ENCODE assay signal across 9 cellular contexts in genomic region chr20:3796477-3797225, GRCh38. TPM values are rescaled to one million over a fixed set of nuclear protein-coding genes. Genes with fewer than 3 reads are reported as not detected.
A peak's percentile ranks its signal among the peaks of the same experiment; 100 is the strongest.
DNase-seq lines count a peak whose midpoint lies in the region; ATAC-seq and TF ChIP-seq lines count a peak whose summit lies in the region.
"Had no signal": no experiment of that assay in that cellular context is flagged by ENCODE, and none has a peak within 500 bp of the region (broad histone marks: within the 10 kb centered on the region; RNA-seq: fewer than 3 reads in every experiment).

No MANE protein-coding gene starts in this region.

- H3K9me3 ChIP-seq in CD8-positive, alpha-beta memory T cell (ENCODE audit: low read length), result no peaks in the 10 kb centered on the region
- no peaks in the 10 kb centered on the region for H3K9me3 ChIP-seq in iPS-18a (ENCODE audit: control insufficient read depth, low read depth, low read length)
- H3K9me3 ChIP-seq in subcutaneous abdominal adipose tissue (ENCODE audit: control insufficient read depth in 5 of 5, low read length in 5 of 5), result no peaks in the 10 kb centered on the region

- DNase-seq in CD8-positive, alpha-beta memory T cell, result peak in 1 of 5 donors; percentile 40
- no peak for DNase-seq in activated CD8-positive, alpha-beta T cell treated with anti-CD3 and anti-CD28 coated beads for 36 hours
- no peak for DNase-seq in RKO (ENCODE audit: low spot score)

- no peaks in the 10 kb centered on the region for H3K9me3 Mint-ChIP-seq in CD8-positive, alpha-beta memory T cell
- no peaks in the 10 kb centered on the region for H3K9me3 Mint-ChIP-seq in activated CD8-positive, alpha-beta T cell treated with anti-CD3 and anti-CD28 coated beads for 36 hours

- H3K4me3 Mint-ChIP-seq in CD8-positive, alpha-beta memory T cell, result peak overlapping the region; percentile 94 to 100 (median 98)
- peak overlapping the region; percentile 99 for H3K4me3 Mint-ChIP-seq in activated CD8-positive, alpha-beta T cell treated with anti-CD3 and anti-CD28 coated beads for 36 hours

- TF ChIP-seq CTCF in activated CD8-positive, alpha-beta T cell treated with anti-CD3 and anti-CD28 coated beads for 36 hours (IDR thresholded peaks at IDR 0.05), result no peak

- peaks cover 0 to 3% of the 10 kb centered on the region in 2 donors for H3K27me3 Mint-ChIP-seq in CD8-positive, alpha-beta memory T cell
- no peaks in the 10 kb centered on the region for H3K27me3 Mint-ChIP-seq in activated CD8-positive, alpha-beta T cell treated with anti-CD3 and anti-CD28 coated beads for 36 hours

- peaks cover 46% of the 10 kb centered on the region for H3K4me1 ChIP-seq in CD8-positive, alpha-beta memory T cell (ENCODE audit: insufficient read depth, low read length)
- H3K4me1 ChIP-seq in iPS-18a (ENCODE audit: control insufficient read depth, low read depth, low read length), result peaks cover 34% of the 10 kb centered on the region
- peaks cover 0 to 36% (median 17%) of the 10 kb centered on the region in 5 donors for H3K4me1 ChIP-seq in subcutaneous abdominal adipose tissue (ENCODE audit: control insufficient read depth in 5 of 5, insufficient read depth in 5 of 5, low read length in 5 of 5)

- CTCF ChIA-PET in CD8-positive, alpha-beta memory T cell (lab: Charles Lee), result interaction anchor here (1.5 to 3.5 kb wide), 5 partner anchors 11 to 24 kb away, joined by 4 to 44 read pairs (median 10); partner anchors contain the start of genes AP5S1, CENPB and SPEF1
- CTCF ChIA-PET in activated CD8-positive, alpha-beta T cell treated with anti-CD3 and anti-CD28 coated beads for 36 hours (lab: Charles Lee), result interaction anchor here (1.2 to 1.8 kb wide), 5 partner anchors 9 to 24 kb away, joined by 3 to 9 read pairs (median 4); partner anchors contain the start of genes AP5S1 and CENPB

- H3K4me1 Mint-ChIP-seq in CD8-positive, alpha-beta memory T cell, result peaks cover 41 to 55% (median 52%) of the 10 kb centered on the region in 3 donors
- H3K4me1 Mint-ChIP-seq in activated CD8-positive, alpha-beta T cell treated with anti-CD3 and anti-CD28 coated beads for 36 hours (ENCODE audit: low read depth), result peaks cover 49% of the 10 kb centered on the region

- H3K27me3 ChIP-seq in CD8-positive, alpha-beta memory T cell (ENCODE audit: insufficient read depth, low read length, poor library complexity, severe bottlenecking), result no peaks in the 10 kb centered on the region
- H3K27me3 ChIP-seq in iPS-18a (ENCODE audit: control insufficient read depth, insufficient read depth, low read length) (no peaks in the 10 kb centered on the region), subcutaneous abdominal adipose tissue (ENCODE audit: control insufficient read depth in 5 of 5, insufficient read depth in 4 of 5, low read length in 5 of 5) (no peaks in the 10 kb centered on the region)

- peak overlapping the region; percentile 87 to 99 (median 94) for H3K27ac Mint-ChIP-seq in CD8-positive, alpha-beta memory T cell
- peak overlapping the region; percentile 93 for H3K27ac Mint-ChIP-seq in activated CD8-positive, alpha-beta T cell treated with anti-CD3 and anti-CD28 coated beads for 36 hours

- H3K9ac ChIP-seq in iPS-18a (ENCODE audit: low read length) (peak overlapping the region; percentile 50), subcutaneous abdominal adipose tissue (ENCODE audit: low read length in 5 of 5) (peak overlapping the region in 2 of 5 donors; percentile 39 to 59)

- POLR2A ChIA-PET in CD8-positive, alpha-beta memory T cell (lab: Charles Lee), result interaction anchor here (1.1 to 2.1 kb wide), 7 partner anchors 10 to 29 kb away, joined by 3 to 20 read pairs (median 9); partner anchors contain the start of genes ADISSP, AP5S1 and CENPB
- POLR2A ChIA-PET in activated CD8-positive, alpha-beta T cell treated with anti-CD3 and anti-CD28 coated beads for 36 hours (lab: Charles Lee), result interaction anchor here (0.6 to 2.1 kb wide), 9 partner anchors 9 to 49 kb away, joined by 3 to 10 read pairs (median 3); partner anchors contain the start of genes AP5S1 and CENPB

- H3K27ac ChIP-seq in CD8-positive, alpha-beta memory T cell (ENCODE audit: low read depth, low read length), result peak overlapping the region; percentile 60
- H3K27ac ChIP-seq in iPS-18a (ENCODE audit: low read length) (no peak overlapping the region), subcutaneous abdominal adipose tissue (ENCODE audit: low read depth, low read length) (no peak overlapping the region)

- H3K4me3 ChIP-seq in CD8-positive, alpha-beta memory T cell (ENCODE audit: low read length), result peak overlapping the region; percentile 88
- peak overlapping the region; percentile 86 for H3K4me3 ChIP-seq in iPS-18a (ENCODE audit: low read length)
- H3K4me3 ChIP-seq in subcutaneous abdominal adipose tissue (ENCODE audit: low read depth in 1 of 5, low read length in 5 of 5), result peak overlapping the region; percentile 48 to 90 (median 63)

- intact Hi-C loops in activated CD8-positive, alpha-beta T cell treated with anti-CD3 and anti-CD28 coated beads for 36 hours (cut with micrococcal nuclease), result no loop called here

- H3K36me3 ChIP-seq in CD8-positive, alpha-beta memory T cell (ENCODE audit: insufficient read depth, low read length), result peaks cover 26% of the 10 kb centered on the region
- H3K36me3 ChIP-seq in iPS-18a (ENCODE audit: control insufficient read depth, low read depth, low read length) (peaks cover 4% of the 10 kb centered on the region), subcutaneous abdominal adipose tissue (ENCODE audit: control insufficient read depth in 5 of 5, insufficient read depth in 5 of 5, low read length in 5 of 5) (peaks cover 0 to 22% (median 16%) of the 10 kb centered on the region in 5 donors)

- ATAC-seq in HG02798 (IDR thresholded peaks at IDR 0.05; ENCODE audit: poor library complexity, unreplicated experiment) (peak; percentile 8), GM21786 (IDR thresholded peaks at IDR 0.05; ENCODE audit: unreplicated experiment) (no peak), GM21423 (IDR thresholded peaks at IDR 0.05; ENCODE audit: unreplicated experiment) (no peak)
- ATAC-seq in activated CD8-positive, alpha-beta T cell treated with anti-CD3 and anti-CD28 coated beads for 36 hours, result peak; percentile 1

- H3K36me3 Mint-ChIP-seq in CD8-positive, alpha-beta memory T cell, result peaks cover 12 to 57% (median 19%) of the 10 kb centered on the region in 3 donors
- H3K36me3 Mint-ChIP-seq in activated CD8-positive, alpha-beta T cell treated with anti-CD3 and anti-CD28 coated beads for 36 hours (ENCODE audit: low read depth), result peaks cover 43% of the 10 kb centered on the region

RNA-seq across cellular contexts. Expression of gene CDC25B, which starts 0.5 kb away (rescaled TPM):
- 10 to 100 TPM; 78.0 to 81.6 TPM for total RNA-seq in CD8-positive, alpha-beta memory T cell
- 61.6 TPM for polyA plus RNA-seq in CD8-positive, alpha-beta memory T cell
- total RNA-seq in activated CD8-positive, alpha-beta T cell treated with anti-CD3 and anti-CD28 coated beads for 36 hours, result 10 to 100 TPM; 66.9 to 67.1 TPM

RNA-seq across cellular contexts. Expression of gene CENPB, which starts 10.1 kb away (rescaled TPM):
- 10 to 100 TPM; 66.4 to 69.9 TPM for total RNA-seq in CD8-positive, alpha-beta memory T cell
- 1.7 TPM for polyA plus RNA-seq in CD8-positive, alpha-beta memory T cell
- 10 to 100 TPM; 35.0 to 35.4 TPM for total RNA-seq in activated CD8-positive, alpha-beta T cell treated with anti-CD3 and anti-CD28 coated beads for 36 hours

RNA-seq across cellular contexts. Expression of gene SPEF1, which starts 15.4 kb away (rescaled TPM):
- total RNA-seq in CD8-positive, alpha-beta memory T cell, result under 1 TPM; 0.13 to 0.24 TPM
- polyA plus RNA-seq in CD8-positive, alpha-beta memory T cell, result not detected
- total RNA-seq in activated CD8-positive, alpha-beta T cell treated with anti-CD3 and anti-CD28 coated beads for 36 hours, result under 1 TPM in 1 of 2 experiments, not detected in 1; 0.23 TPM
- total RNA-seq: HT1080 had no signal

RNA-seq across cellular contexts. Expression of gene AP5S1, which starts 23.7 kb away (rescaled TPM):
- 10 to 100 TPM; 14.0 to 15.7 TPM for total RNA-seq in CD8-positive, alpha-beta memory T cell
- 18.4 TPM for polyA plus RNA-seq in CD8-positive, alpha-beta memory T cell
- 1 to 10 TPM; 7.4 to 8.6 TPM for total RNA-seq in activated CD8-positive, alpha-beta T cell treated with anti-CD3 and anti-CD28 coated beads for 36 hours

RNA-seq across cellular contexts. Expression of gene ADISSP, which starts 29.1 kb away (rescaled TPM):
- total RNA-seq in CD8-positive, alpha-beta memory T cell, result 10 to 100 TPM; 72.7 to 74.9 TPM
- polyA plus RNA-seq in CD8-positive, alpha-beta memory T cell, result 27.0 TPM
- total RNA-seq in activated CD8-positive, alpha-beta T cell treated with anti-CD3 and anti-CD28 coated beads for 36 hours, result 10 to 100 TPM; 62.5 to 66.6 TPM

Comparison
In these comparisons a context has a peak if more than half of its experiments do, and no peak if none do; other contexts are left out.
1. ATAC-seq: peak in HG02798 (single experiment) and activated CD8-positive, alpha-beta T cell treated with anti-CD3 and anti-CD28 coated beads for 36 hours (single experiment); none in GM21786 (single experiment) and GM21423 (single experiment).
2. Peak in every context shown above with its lines, with median percentiles within 50 percentile points of each other: H3K4me3 ChIP-seq.